8 cellular contexts compared by ENCODE assay signal in genomic region chr17:57084361-57084801, GRCh38. TPM values are rescaled to one million over a fixed set of nuclear protein-coding genes. Genes with fewer than 3 reads are reported as not detected.
DNase-seq lines count a peak whose midpoint lies in the region; ATAC-seq and TF ChIP-seq lines count a peak whose summit lies in the region.

No MANE protein-coding gene starts in this region.

- no peak for TF ChIP-seq POLR2A in gastroesophageal sphincter (IDR thresholded peaks at IDR 0.05)

- DNase-seq in Right ventricle myocardium superior (no peak), cardiac septum (ENCODE audit: low spot score) (no peak), UCSD-AML1 (lab: John Stamatoyannopoulos, UW; ENCODE audit: unreplicated experiment) (no peak)
- DNase-seq in stimulated activated naive CD4-positive, alpha-beta T cell (lab: John Stamatoyannopoulos, UW), result no peak

- peak overlapping the region; percentile 55 to 95 for H3K4me3 ChIP-seq in gastroesophageal sphincter
- H3K4me3 ChIP-seq in skin epidermis, result peak overlapping the region; percentile 69 to 95 (median 92)

- peaks cover 0 to 47% (median 0%) of the 10 kb centered on the region in 3 donors for H3K4me1 ChIP-seq in gastroesophageal sphincter

- H3K36me3 ChIP-seq in gastroesophageal sphincter, result no peaks in the 10 kb centered on the region

- H3K27ac ChIP-seq in gastroesophageal sphincter (peak overlapping the region; percentile 82 to 98 (median 94)), skin epidermis (peak overlapping the region; percentile 41 to 98 (median 93))

- no peak for TF ChIP-seq EP300 in gastroesophageal sphincter (IDR thresholded peaks at IDR 0.05)

- intact Hi-C loops in Right ventricle myocardium superior (cut with DNase I), result no loop called here
- intact Hi-C loops in cardiac septum (cut with DNase I), result loop anchor here (2.0 kb wide), 1 partner anchor 52 kb away; no protein-coding TSS in a partner anchor

- H3K9me3 ChIP-seq in gastroesophageal sphincter, result no peaks in the 10 kb centered on the region

- WGBS in gastroesophageal sphincter (ENCODE audit: low coverage in 1 of 2), 2 donors, result 0% methylated on average over 7 of the region's 7 CpGs

- no peaks in the 10 kb centered on the region for H3K27me3 ChIP-seq in gastroesophageal sphincter

- ATAC-seq in Right ventricle myocardium superior (ENCODE audit: poor library complexity) (peak; percentile 33), SK-N-SH treated with all-trans-retinoic acid at 6 μM for 48 hours (peak; percentile 63), gastroesophageal sphincter (peak; percentile 2), GM21825 (IDR thresholded peaks at IDR 0.05; ENCODE audit: unreplicated experiment) (no peak)

- no peak for TF ChIP-seq CTCF in gastroesophageal sphincter (IDR thresholded peaks at IDR 0.05)

TF ChIP-seq in SK-N-SH treated with all-trans-retinoic acid at 6 μM for 48 hours, 23 proteins besides CTCF, POLR2A, EP300 and RAD21:
- no peak for TF ChIP-seq ESRRG (CRISPR knock-in tag; IDR thresholded peaks at IDR 0.05)
- TF ChIP-seq ZNF70 (CRISPR knock-in tag; IDR thresholded peaks at IDR 0.05), result no peak; the same call in 1 of the 2 replicates
- TF ChIP-seq CSRNP3 (CRISPR knock-in tag; IDR thresholded peaks at IDR 0.05), result no peak; the same call in 1 of the 2 replicates
- no peak for TF ChIP-seq CSDC2 (CRISPR knock-in tag; IDR thresholded peaks at IDR 0.05)
- TF ChIP-seq TOX (CRISPR knock-in tag; IDR thresholded peaks at IDR 0.05; ENCODE audit: borderline replicate concordance), result no peak
- no peak for TF ChIP-seq ZFP3 (CRISPR knock-in tag; IDR thresholded peaks at IDR 0.05)
- 0 out of 2 replicates have a peak, but pooled peaks have one; percentile 27 for TF ChIP-seq POU6F1 (CRISPR knock-in tag; IDR thresholded peaks at IDR 0.05; ENCODE audit: borderline replicate concordance, low read depth)
- peak; percentile 53; the same call in 1 of the 2 replicates for TF ChIP-seq ZNF8 (CRISPR knock-in tag; IDR thresholded peaks at IDR 0.05)
- peak; percentile 35; the same call in 1 of the 2 replicates for TF ChIP-seq TCF4 (CRISPR knock-in tag; IDR thresholded peaks at IDR 0.05; ENCODE audit: borderline replicate concordance)
- TF ChIP-seq OSR1 (CRISPR knock-in tag; IDR thresholded peaks at IDR 0.05), result no peak

RNA-seq across cellular contexts. Expression of gene AKAP1, which starts 0.7 kb away (rescaled TPM):
- total RNA-seq in Right ventricle myocardium superior (228 TPM), cardiac septum (108 TPM), gastroesophageal sphincter (100 to 1,000 TPM in 1 of 4 donors, 10 to 100 TPM in 3; 78.6 to 154 (median 95.4) TPM)
